ENCODE assay signal across 10 cellular contexts in genomic region chr22:24950272-24950902, GRCh38. TPM values are rescaled to one million over a fixed set of nuclear protein-coding genes. Genes with fewer than 3 reads are reported as not detected.
DNase-seq lines count a peak whose midpoint lies in the region; ATAC-seq and TF ChIP-seq lines count a peak whose summit lies in the region.
"Had no signal": no experiment of that assay in that cellular context is flagged by ENCODE, and none has a peak within 500 bp of the region (broad histone marks: within the 10 kb centered on the region; RNA-seq: fewer than 3 reads in every experiment).

No MANE protein-coding gene starts in this region.

- ATAC-seq in activated CD4-positive, CD25-positive, alpha-beta regulatory T cell treated with anti-CD3 and anti-CD28 coated beads, Interleukin-2, amount 50 U/mL, for 24 hours: no peak
- ATAC-seq: stimulated activated memory B cell treated with anti-CD40 and anti-IgM and Interleukin-4, amounts not matched to agents 10 μg/mL and 1 μg/mL and 100 μg/mL, for 72 hours had no signal

- H3K27me3 ChIP-seq in ectodermal cell (ENCODE audit: control insufficient read depth, insufficient read depth, low read length, poor library complexity, severe bottlenecking) (no peaks in the 10 kb centered on the region), spleen (replicated peaks in 1 of 7) (peaks cover 0 to 94% (median 31%) of the 10 kb centered on the region in 7 donors)

- H3K9me3 ChIP-seq in ectodermal cell (ENCODE audit: control insufficient read depth, low read length): no peaks in the 10 kb centered on the region
- no peaks in the 10 kb centered on the region for H3K9me3 ChIP-seq in spleen

- DNase-seq in GM12865 (ENCODE audit: low read depth) (peak; percentile 12), NCI-H69 (lab: John Stamatoyannopoulos, UW) (peak; percentile 74), occipital lobe (lab: John Stamatoyannopoulos, UW) (peak; percentile 79), spleen (no peak), germinal center (ENCODE audit: low spot score) (no peak)
- DNase-seq: activated CD8-positive, alpha-beta memory T cell treated with anti-CD3 and anti-CD28 coated beads for 24 hours had no signal

- H3K4me3 ChIP-seq in GM12865 (ENCODE audit: low read depth, low read length) (no peak overlapping the region), ectodermal cell (ENCODE audit: insufficient read depth, low read depth, low read length) (peak overlapping the region; percentile 21), spleen (no peak overlapping the region)

- H3K27ac ChIP-seq in ectodermal cell (ENCODE audit: insufficient read depth, low read depth, low read length, poor library complexity, severe bottlenecking) (no peak overlapping the region), spleen (no peak overlapping the region)

- intact Hi-C loops in spleen (cut with DNase I; ENCODE audit: low total_unique reads): loop anchor here (5.0 kb wide), 1 partner anchor 97 kb away; no protein-coding TSS in a partner anchor

- 27 to 33% methylated on average over 7 of the region's 7 CpGs for WGBS in ectodermal cell, 2 experiments
- 27 to 37% (median 31%) methylated on average over 7 of the region's 7 CpGs for whole genome bisulfite sequencing in spleen, 5 donors

- TF ChIP-seq CTCF in GM12865 (IDR thresholded peaks at IDR 0.05; ENCODE audit: insufficient read depth, low read depth, low read length, missing control alignments) (no peak), spleen (IDR thresholded peaks at IDR 0.05 in 8 of 11, conservative IDR thresholded peaks at IDR 0.05 in 3 of 11) (no peak)

- no peak for TF ChIP-seq POLR2A in spleen (IDR thresholded peaks at IDR 0.05)

- H3K36me3 ChIP-seq in ectodermal cell (ENCODE audit: control insufficient read depth, insufficient read depth, low read length) (no peaks in the 10 kb centered on the region), spleen (no peaks in the 10 kb centered on the region)

- H3K4me1 ChIP-seq in ectodermal cell (ENCODE audit: control insufficient read depth, insufficient read depth, low read length): peaks cover 14% of the 10 kb centered on the region
- H3K4me1 ChIP-seq in spleen: peaks cover 4 to 29% (median 24%) of the 10 kb centered on the region in 6 donors

RNA-seq across cellular contexts. Expression of gene KIAA1671, which starts 2.1 kb away (rescaled TPM):
- 20.4 TPM for polyA plus RNA-seq in ectodermal cell (2013, experiment 1 of 4)
- polyA plus RNA-seq in ectodermal cell (2013, experiment 2 of 4): 23.9 TPM
- 15.3 TPM for polyA plus RNA-seq in ectodermal cell (2013, experiment 3 of 4)
- polyA plus RNA-seq in ectodermal cell (2013, experiment 4 of 4): 18.6 TPM
- total RNA-seq in occipital lobe (5.0 TPM), spleen (10 to 100 TPM in 4 of 7 donors, 1 to 10 TPM in 3; 7.4 to 11.9 (median 11.4) TPM)
- 1 to 10 TPM in 2 of 3 donors, under 1 TPM in 1; 0.72 to 2.7 (median 1.0) TPM for polyA plus RNA-seq in spleen

RNA-seq across cellular contexts. Expression of gene LHFPL7, which starts 3.9 kb away (rescaled TPM):
- polyA plus RNA-seq in ectodermal cell (2013, experiment 1 of 4): not detected
- not detected for polyA plus RNA-seq in ectodermal cell (2013, experiment 2 of 4)
- not detected for polyA plus RNA-seq in ectodermal cell (2013, experiment 3 of 4)
- polyA plus RNA-seq in ectodermal cell (2013, experiment 4 of 4): not detected
- total RNA-seq in occipital lobe (not detected), spleen (not detected)
- not detected for polyA plus RNA-seq in spleen
- polyA plus RNA-seq: esophagus had no signal

Comparison
In these comparisons a context has a peak if more than half of its experiments do, and no peak if none do; other contexts are left out.
1. DNase-seq: peak in GM12865 (single experiment), NCI-H69 (single experiment) and occipital lobe (single experiment); none in spleen (single experiment) and germinal center (single experiment).